In the genomic region with DNA sequence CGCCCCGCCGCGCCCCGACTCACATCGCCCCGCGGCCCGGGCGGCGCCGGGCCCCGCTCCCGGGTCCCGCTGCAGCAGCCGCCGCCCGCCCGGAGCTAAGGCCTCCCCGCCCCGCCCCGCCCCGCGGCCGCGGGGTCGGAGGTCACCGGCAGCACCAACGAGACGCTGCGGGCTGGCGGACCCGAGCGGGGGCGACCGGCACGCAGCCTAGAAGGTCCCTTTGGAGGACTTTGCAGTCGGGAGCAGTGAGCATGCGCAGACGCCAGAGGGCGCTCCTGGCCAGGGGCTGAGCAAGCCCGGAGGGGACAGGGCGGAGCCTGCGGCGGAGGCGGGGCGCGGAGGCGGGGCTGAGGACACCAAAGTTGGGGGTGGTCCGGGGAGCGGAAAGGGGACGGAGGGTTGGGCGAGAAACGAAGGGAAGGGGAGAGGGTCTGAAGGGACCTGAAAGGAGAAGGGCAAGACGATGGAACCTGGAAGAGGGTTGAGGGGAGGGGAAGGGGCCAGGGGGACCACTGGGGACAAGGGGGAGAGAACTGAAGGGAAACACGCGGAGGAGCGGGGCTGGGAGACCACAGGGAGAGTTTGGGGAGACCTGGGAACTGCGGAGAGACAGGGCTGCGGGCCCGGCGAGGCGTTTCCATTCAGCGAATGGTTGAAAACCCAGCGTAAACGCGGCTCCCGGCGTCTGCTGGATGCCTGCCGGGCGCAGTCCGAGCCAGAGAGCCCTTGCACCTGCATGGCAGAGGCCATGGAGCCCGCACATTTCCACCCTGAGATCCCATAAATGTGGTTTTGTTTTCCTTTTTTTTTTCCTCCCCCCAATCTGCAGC, we compare ENCODE assay signal across 8 cellular contexts. TPM values are rescaled to one million over a fixed set of nuclear protein-coding genes. Genes with fewer than 3 reads are reported as not detected.
DNase-seq lines count a peak whose midpoint lies in the region; ATAC-seq and TF ChIP-seq lines count a peak whose summit lies in the region.

A gene with protein sequence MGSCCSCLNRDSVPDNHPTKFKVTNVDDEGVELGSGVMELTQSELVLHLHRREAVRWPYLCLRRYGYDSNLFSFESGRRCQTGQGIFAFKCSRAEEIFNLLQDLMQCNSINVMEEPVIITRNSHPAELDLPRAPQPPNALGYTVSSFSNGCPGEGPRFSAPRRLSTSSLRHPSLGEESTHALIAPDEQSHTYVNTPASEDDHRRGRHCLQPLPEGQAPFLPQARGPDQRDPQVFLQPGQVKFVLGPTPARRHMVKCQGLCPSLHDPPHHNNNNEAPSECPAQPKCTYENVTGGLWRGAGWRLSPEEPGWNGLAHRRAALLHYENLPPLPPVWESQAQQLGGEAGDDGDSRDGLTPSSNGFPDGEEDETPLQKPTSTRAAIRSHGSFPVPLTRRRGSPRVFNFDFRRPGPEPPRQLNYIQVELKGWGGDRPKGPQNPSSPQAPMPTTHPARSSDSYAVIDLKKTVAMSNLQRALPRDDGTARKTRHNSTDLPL (minus strand): TSS at position 108 of the 830 bp plus-strand sequence. CDS start 2,913 bp downstream, outside the sequence.

- H2AFZ ChIP-seq in neural cell (ENCODE audit: low read depth, low read length) = peak within 1 kb of the TSS; percentile 80

- H3K9ac ChIP-seq in neural cell (ENCODE audit: low read length) = peak within 1 kb of the TSS; percentile 79

- no peaks in the 10 kb centered on the region for H3F3A ChIP-seq in neural cell (ENCODE audit: insufficient read depth, low read length, poor library complexity, severe bottlenecking)

- TF ChIP-seq RAD21 in neural cell (conservative IDR thresholded peaks at IDR 0.05) = peak; percentile 94

- no peaks in the 10 kb centered on the region for H4K20me1 ChIP-seq in neural cell (ENCODE audit: insufficient read depth)

- peak within 1 kb of the TSS; percentile 57 to 94 for H3K27ac Mint-ChIP-seq in stimulated activated naive CD8-positive, alpha-beta T cell treated with anti-CD3 and anti-CD28 coated beads, Interleukin-15, amount 100 ng/mL, for 72 hours

- ATAC-seq in stimulated activated naive CD8-positive, alpha-beta T cell treated with anti-CD3 and anti-CD28 coated beads, Interleukin-15, amount 100 ng/mL, for 72 hours = peak; percentile 95

- no peaks in the 10 kb centered on the region for H3K79me2 ChIP-seq in neural cell (replicated peaks; ENCODE audit: insufficient read depth, low read length)

- TF ChIP-seq EP300 in neural cell (conservative IDR thresholded peaks at IDR 0.05; ENCODE audit: poor library complexity, severe bottlenecking) = peak; percentile 43

- H3K4me3 ChIP-seq in fibroblast of the aortic adventitia (ENCODE audit: low read depth, low read length) (peak within 1 kb of the TSS; percentile 79), neural cell (ENCODE audit: low read length) (peak within 1 kb of the TSS; percentile 86)

- no peaks in the 10 kb centered on the region for H3K9me3 Mint-ChIP-seq in stimulated activated naive CD8-positive, alpha-beta T cell treated with anti-CD3 and anti-CD28 coated beads, Interleukin-15, amount 100 ng/mL, for 72 hours

- H3K9me2 ChIP-seq in neural cell (ENCODE audit: insufficient read depth, low read length) = no peaks in the 10 kb centered on the region

- H3K4me1 Mint-ChIP-seq in stimulated activated naive CD8-positive, alpha-beta T cell treated with anti-CD3 and anti-CD28 coated beads, Interleukin-15, amount 100 ng/mL, for 72 hours = peaks cover 25% of the 10 kb centered on the region

- TF ChIP-seq CTCF in fibroblast of the aortic adventitia (IDR thresholded peaks at IDR 0.05; ENCODE audit: insufficient read depth, low read length) (peak; percentile 94), neural cell (IDR thresholded peaks at IDR 0.05; ENCODE audit: poor library complexity, severe bottlenecking) (peak; percentile 97)

- peaks cover 10% of the 10 kb centered on the region for H3K27me3 Mint-ChIP-seq in stimulated activated naive CD8-positive, alpha-beta T cell treated with anti-CD3 and anti-CD28 coated beads, Interleukin-15, amount 100 ng/mL, for 72 hours

- peak within 1 kb of the TSS; percentile 92 to 94 for H3K4me3 Mint-ChIP-seq in stimulated activated naive CD8-positive, alpha-beta T cell treated with anti-CD3 and anti-CD28 coated beads, Interleukin-15, amount 100 ng/mL, for 72 hours

- DNase-seq in ELR (ENCODE audit: low read depth) (peak; percentile 94), GOT3 (lab: John Stamatoyannopoulos, UW) (peak; percentile 87), LHCN-M2 (ENCODE audit: low read depth) (peak; percentile 93), RPMI8226 (peak; percentile 96), fibroblast of the aortic adventitia (ENCODE audit: low read depth) (peak; percentile 94)
- DNase-seq in activated T-helper 9 cell treated with anti-CD3 and anti-CD28 coated beads, Interleukin-2, amount 50 U/mL, for 16 hours (ENCODE audit: low read depth) = peak; percentile 99
- peak; percentile 99 for DNase-seq in stimulated activated naive CD8-positive, alpha-beta T cell treated with anti-CD3 and anti-CD28 coated beads, Interleukin-15, amount 100 ng/mL, for 72 hours

- H3K27ac ChIP-seq in neural cell (ENCODE audit: low read length) = no peak within 1 kb of the TSS

- no peaks in the 10 kb centered on the region for H3K36me3 ChIP-seq in neural cell (ENCODE audit: insufficient read depth, low read length)

- H3K27me3 ChIP-seq in neural cell (ENCODE audit: insufficient read depth, low read depth, low read length) = no peaks in the 10 kb centered on the region

- no peaks in the 10 kb centered on the region for H3K9me3 ChIP-seq in neural cell (ENCODE audit: low read length)

- peak within 1 kb of the TSS; percentile 81 for H3K4me2 ChIP-seq in neural cell (ENCODE audit: low read length)

TF ChIP-seq in neural cell, 6 proteins besides CTCF, POLR2A, EP300 and RAD21:
- TF ChIP-seq MXI1 (conservative IDR thresholded peaks at IDR 0.05; ENCODE audit: poor library complexity, severe bottlenecking) (peak; percentile 28), POLR2AphosphoS5 (IDR thresholded peaks at IDR 0.05) (peak; percentile 39), TAF1 (IDR thresholded peaks at IDR 0.05; ENCODE audit: low read depth) (no peak), EZH2 (IDR thresholded peaks at IDR 0.05; ENCODE audit: borderline replicate concordance, insufficient read depth, low read length, poor library complexity, severe bottlenecking) (no peak), SMC3 (conservative IDR thresholded peaks at IDR 0.05; ENCODE audit: poor library complexity) (peak; percentile 89)
- TF ChIP-seq, protein P1, sequence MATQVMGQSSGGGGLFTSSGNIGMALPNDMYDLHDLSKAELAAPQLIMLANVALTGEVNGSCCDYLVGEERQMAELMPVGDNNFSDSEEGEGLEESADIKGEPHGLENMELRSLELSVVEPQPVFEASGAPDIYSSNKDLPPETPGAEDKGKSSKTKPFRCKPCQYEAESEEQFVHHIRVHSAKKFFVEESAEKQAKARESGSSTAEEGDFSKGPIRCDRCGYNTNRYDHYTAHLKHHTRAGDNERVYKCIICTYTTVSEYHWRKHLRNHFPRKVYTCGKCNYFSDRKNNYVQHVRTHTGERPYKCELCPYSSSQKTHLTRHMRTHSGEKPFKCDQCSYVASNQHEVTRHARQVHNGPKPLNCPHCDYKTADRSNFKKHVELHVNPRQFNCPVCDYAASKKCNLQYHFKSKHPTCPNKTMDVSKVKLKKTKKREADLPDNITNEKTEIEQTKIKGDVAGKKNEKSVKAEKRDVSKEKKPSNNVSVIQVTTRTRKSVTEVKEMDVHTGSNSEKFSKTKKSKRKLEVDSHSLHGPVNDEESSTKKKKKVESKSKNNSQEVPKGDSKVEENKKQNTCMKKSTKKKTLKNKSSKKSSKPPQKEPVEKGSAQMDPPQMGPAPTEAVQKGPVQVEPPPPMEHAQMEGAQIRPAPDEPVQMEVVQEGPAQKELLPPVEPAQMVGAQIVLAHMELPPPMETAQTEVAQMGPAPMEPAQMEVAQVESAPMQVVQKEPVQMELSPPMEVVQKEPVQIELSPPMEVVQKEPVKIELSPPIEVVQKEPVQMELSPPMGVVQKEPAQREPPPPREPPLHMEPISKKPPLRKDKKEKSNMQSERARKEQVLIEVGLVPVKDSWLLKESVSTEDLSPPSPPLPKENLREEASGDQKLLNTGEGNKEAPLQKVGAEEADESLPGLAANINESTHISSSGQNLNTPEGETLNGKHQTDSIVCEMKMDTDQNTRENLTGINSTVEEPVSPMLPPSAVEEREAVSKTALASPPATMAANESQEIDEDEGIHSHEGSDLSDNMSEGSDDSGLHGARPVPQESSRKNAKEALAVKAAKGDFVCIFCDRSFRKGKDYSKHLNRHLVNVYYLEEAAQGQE (IDR thresholded peaks at IDR 0.05; ENCODE audit: borderline replicate concordance) = no peak

RNA-seq across cellular contexts. Expression of the gene that starts here (rescaled TPM):
- total RNA-seq in LHCN-M2 (2014; rRNA removed) (3.3 and 3.4 TPM in 2 replicates), fibroblast of the aortic adventitia (ENCODE audit: low replicate concordance) (1.4 and 2.7 TPM in 2 replicates)
- polyA plus RNA-seq in LHCN-M2 (2012) = 2.9 TPM
- polyA plus RNA-seq in neural cell = 14.7 and 15.7 TPM in 2 replicates
- polyA minus RNA-seq in neural cell = 11.0 and 17.3 TPM in 2 replicates
